24 cellular contexts compared by ENCODE assay signal in genomic region chrX:127877358-127877757, GRCh38.
DNase-seq lines count a peak whose midpoint lies in the region; ATAC-seq, FAIRE-seq and TF ChIP-seq lines count a peak whose summit lies in the region.
"Had no signal": no experiment of that assay in that cellular context is flagged by ENCODE, and none has a peak within 500 bp of the region (broad histone marks: within the 10 kb centered on the region; RNA-seq: fewer than 3 reads in every experiment).

No MANE protein-coding gene starts in this region.

- TF ChIP-seq EP300 in A549 (IDR thresholded peaks at IDR 0.05) = no peak

- H3K4me1 ChIP-seq in A549 = no peaks in the 10 kb centered on the region
- H3K4me1 ChIP-seq in PC-9 (replicated peaks; ENCODE audit: insufficient read depth) = peaks cover 33% of the 10 kb centered on the region
- H3K4me1 ChIP-seq in hepatocyte (ENCODE audit: insufficient read depth) = no peaks in the 10 kb centered on the region
- H3K4me1 ChIP-seq: Peyer's patch had no signal

- H3K36me3 ChIP-seq in PC-9 (ENCODE audit: low read depth) (no peaks in the 10 kb centered on the region), hepatocyte (replicated peaks; ENCODE audit: insufficient read depth, low read depth) (no peaks in the 10 kb centered on the region)
- H3K36me3 ChIP-seq: Peyer's patch had no signal

- CTCF ChIA-PET in A549 (lab: Yijun Ruan, JAX) = no interaction called here
- CTCF ChIA-PET in PC-9 (lab: Charles Lee) = no interaction called here

- H2AFZ ChIP-seq in PC-9 = peak overlapping the region; percentile 91
- peak overlapping the region; percentile 58 for H2AFZ ChIP-seq in hepatocyte
- H2AFZ ChIP-seq: GM23248 had no signal

- no peaks in the 10 kb centered on the region; the same call in 1 of the 2 replicates for H3K9me2 ChIP-seq in PC-9 (ENCODE audit: insufficient read depth)
- H3K9me2 ChIP-seq in hepatocyte (replicated peaks; ENCODE audit: insufficient read depth) = no peaks in the 10 kb centered on the region

- TF ChIP-seq CTCF in A549 (IDR thresholded peaks at IDR 0.05) (no peak), PC-9 (conservative IDR thresholded peaks at IDR 0.05) (no peak), hepatocyte (IDR thresholded peaks at IDR 0.05; ENCODE audit: poor library complexity) (no peak)

- H3K27ac ChIP-seq in A549 = no peak overlapping the region
- H3K27ac ChIP-seq in PC-9 = peak overlapping the region; percentile 73
- peak overlapping the region; percentile 51 for H3K27ac ChIP-seq in hepatocyte
- H3K27ac ChIP-seq: GM23248, Peyer's patch had no signal

- no peak for ATAC-seq in A549

- TF ChIP-seq POLR2A in A549 (IDR thresholded peaks at IDR 0.05; ENCODE audit: low read length) = no peak

- no peaks in the 10 kb centered on the region for H3K27me3 ChIP-seq in PC-9 (ENCODE audit: insufficient read depth, low read depth)
- H3K27me3 ChIP-seq in hepatocyte = no peaks in the 10 kb centered on the region
- H3K27me3 ChIP-seq: Peyer's patch had no signal

- POLR2A ChIA-PET in A549 (lab: Yijun Ruan, JAX) (no interaction called here), PC-9 (lab: Charles Lee; ENCODE audit: unreplicated experiment) (interaction anchor here (0.6 kb wide), 1 partner anchor 275 kb away, joined by 11 read pairs; no protein-coding TSS in a partner anchor)

- no peak for TF ChIP-seq RAD21 in A549 (conservative IDR thresholded peaks at IDR 0.05 in 1 of 2, IDR thresholded peaks at IDR 0.05 in 1 of 2)

- no peak overlapping the region for H3K4me3 ChIP-seq in A549
- H3K4me3 ChIP-seq in PC-9 = peak overlapping the region; percentile 64; the same call in 1 of the 2 replicates
- no peak overlapping the region for H3K4me3 ChIP-seq in hepatocyte
- H3K4me3 ChIP-seq: GM23248, Peyer's patch had no signal

- H3K4me2 ChIP-seq in A549 = 0 out of 3 replicates have a peak overlapping the region, but pooled peaks have one; percentile 25
- H3K4me2 ChIP-seq in PC-9 = peak overlapping the region; percentile 83
- H3K4me2 ChIP-seq in hepatocyte = peak overlapping the region; percentile 50

- H3K9me3 ChIP-seq in A549 (no peaks in the 10 kb centered on the region), PC-9 (ENCODE audit: insufficient read depth, low read depth) (no peaks in the 10 kb centered on the region), hepatocyte (ENCODE audit: low read depth) (no peaks in the 10 kb centered on the region)
- H3K9me3 ChIP-seq: Peyer's patch had no signal

- intact Hi-C loops in PC-9 (cut with micrococcal nuclease; ENCODE audit: unreplicated experiment) = no loop called here

- H3F3A ChIP-seq in PC-9 (ENCODE audit: insufficient read depth, low read depth) = peaks cover 8% of the 10 kb centered on the region

- H4K20me1 ChIP-seq in PC-9 (ENCODE audit: insufficient read depth) = no peaks in the 10 kb centered on the region
- H4K20me1 ChIP-seq in hepatocyte (ENCODE audit: insufficient read depth, poor library complexity, severe bottlenecking) = no peaks in the 10 kb centered on the region

- BruUV-seq in PC-9 (replicated peaks; lab: Mats Ljungman, UMichigan) = no TSS peak

- peak; percentile 90 for FAIRE-seq in A549 (lab: Jason Lieb, UNC)

- no peaks in the 10 kb centered on the region for H3K79me2 ChIP-seq in PC-9 (ENCODE audit: low read depth)
- no peaks in the 10 kb centered on the region for H3K79me2 ChIP-seq in hepatocyte

- WGBS in A549 (ENCODE audit: missing lambda C conversion rate) = 49% methylated on average over 3 of the region's 3 CpGs
- WGBS in hepatocyte (ENCODE audit: low lambda C conversion rate, missing lambda C conversion rate) = 65% methylated on average over 3 of the region's 3 CpGs

- DNase-seq in NCI-H510A treated with DMSO at 0.1 percent for 48 hours (lab: John Stamatoyannopoulos, UW) = peak; percentile 44
- no peak for DNase-seq in NCI-H510A (lab: John Stamatoyannopoulos, UW)
- DNase-seq in A549 (ENCODE audit: low read depth in 1 of 2, low spot score in 1 of 2) = no peak
- DNase-seq in PC-9 = no peak
- DNase-seq in hepatocyte (ENCODE audit: low spot score) = no peak
- no peak for DNase-seq in stimulated activated CD4-positive, alpha-beta T cell treated with anti-CD3 and anti-CD28 coated beads, Interleukin-12 subunit alpha, Interleukin-12 subunit beta, amount 100 ng/mL, for 4 hours
- DNase-seq in hepatic stellate cell (ENCODE audit: low spot score) = no peak
- DNase-seq in activated CD4-positive, alpha-beta T cell treated with anti-CD3 and anti-CD28 coated beads, Interleukin-2, amount 50 U/mL, for 4 hours = no peak
- DNase-seq: 8988T; Calu3; CD4-positive, alpha-beta memory T cell; DMS79; GM23248; HCEC 1CT; IMR-90; Kasumi-1; MM.1S; NCI-H1092 treated with DMSO at 0.1 percent for 48 hours; NCI-H1694 treated with DMSO at 0.1 percent for 48 hours; NCI-H2107; NCI-H226; NCI-H69; Peyer's patch; SIG-M5 had no signal

TF ChIP-seq in A549, 52 proteins besides CTCF, POLR2A, EP300 and RAD21:
- TF ChIP-seq RNF2 (IDR thresholded peaks at IDR 0.05; ENCODE audit: borderline replicate concordance, low read depth) (no peak), USF2 (IDR thresholded peaks at IDR 0.05) (no peak), HOXB13 (CRISPR knock-in tag; IDR thresholded peaks at IDR 0.05; ENCODE audit: low read depth) (no peak), BHLHE40 (IDR thresholded peaks at IDR 0.05; ENCODE audit: low read depth, low read length) (no peak), HEYL (CRISPR knock-in tag; IDR thresholded peaks at IDR 0.05) (no peak), BCL3 (IDR thresholded peaks at IDR 0.05) (no peak), ZSCAN20 (CRISPR knock-in tag; IDR thresholded peaks at IDR 0.05) (no peak), FOSB (CRISPR knock-in tag; IDR thresholded peaks at IDR 0.05) (no peak), FOSL2 (IDR thresholded peaks at IDR 0.05) (no peak), FOSL2 (CRISPR knock-in tag; IDR thresholded peaks at IDR 0.05) (no peak)

Comparison
In these comparisons a context has a peak if more than half of its experiments do, and no peak if none do; other contexts are left out.
1. H3K27ac ChIP-seq: peak in PC-9 (single experiment) and hepatocyte (single experiment); none in A549 (0 of 2).
2. H3K4me2 ChIP-seq: peak in every context shown above with its lines; median percentile 83 in PC-9; 50 in hepatocyte; 25 in A549.